21 cellular contexts compared by ENCODE assay signal in genomic region chr13:109758937-109759480, GRCh38. TPM values are rescaled to one million over a fixed set of nuclear protein-coding genes. Genes with fewer than 3 reads are reported as not detected.
A peak's percentile ranks its signal among the peaks of the same experiment; 100 is the strongest.
DNase-seq lines count a peak whose midpoint lies in the region; ATAC-seq and TF ChIP-seq lines count a peak whose summit lies in the region.
"Had no signal": no experiment of that assay in that cellular context is flagged by ENCODE, and none has a peak within 500 bp of the region (broad histone marks: within the 10 kb centered on the region; RNA-seq: fewer than 3 reads in every experiment).

No MANE protein-coding gene starts in this region.

- no TSS peak for BruUV-seq in A673 (replicated peaks; lab: Mats Ljungman, UMichigan)

- TF ChIP-seq CTCF in A673 (conservative IDR thresholded peaks at IDR 0.05; ENCODE audit: low read depth, low read length) = no peak
- no peak for TF ChIP-seq CTCF in endodermal cell (conservative IDR thresholded peaks at IDR 0.05)
- TF ChIP-seq CTCF in neutrophil (IDR thresholded peaks at IDR 0.05) = no peak
- TF ChIP-seq CTCF in ascending aorta (IDR thresholded peaks at IDR 0.05) = no peak

- POLR2A ChIA-PET in A673 (lab: Charles Lee; ENCODE audit: low non-redundant PET) = no interaction called here
- POLR2A ChIA-PET in activated CD4-positive, alpha-beta memory T cell treated with anti-CD3 and anti-CD28 coated beads, Interleukin-2, amount 10 ng/mL, durations not matched to agents 7 days and 5 days (lab: Charles Lee) = no interaction called here

- peaks cover 14% of the 10 kb centered on the region for H3K36me3 Mint-ChIP-seq in endodermal cell (ENCODE audit: low read depth)
- no peaks in the 10 kb centered on the region for H3K36me3 Mint-ChIP-seq in activated CD4-positive, alpha-beta memory T cell treated with anti-CD3 and anti-CD28 coated beads, Interleukin-2, amount 10 ng/mL, durations not matched to agents 7 days and 5 days (ENCODE audit: low read depth)

- H3K9ac ChIP-seq in endodermal cell (ENCODE audit: extremely low read depth, low read length, poor library complexity, severe bottlenecking) = no peak overlapping the region

- no peak for ATAC-seq in GM21619 (IDR thresholded peaks at IDR 0.05; ENCODE audit: unreplicated experiment)
- ATAC-seq: GM12878 had no signal

- H3K27me3 ChIP-seq in A673 (replicated peaks; ENCODE audit: insufficient read depth, low read depth, low read length, poor library complexity) (no peaks in the 10 kb centered on the region), endodermal cell (ENCODE audit: control insufficient read depth, insufficient read depth, low read length, poor library complexity, severe bottlenecking) (no peaks in the 10 kb centered on the region), neutrophil (no peaks in the 10 kb centered on the region), ascending aorta (no peaks in the 10 kb centered on the region)
- H3K27me3 ChIP-seq: BE2C had no signal

- CTCF ChIA-PET in A673 (lab: Charles Lee) = no interaction called here
- CTCF ChIA-PET in activated CD4-positive, alpha-beta memory T cell treated with anti-CD3 and anti-CD28 coated beads, Interleukin-2, amount 10 ng/mL, durations not matched to agents 7 days and 5 days (lab: Charles Lee) = interaction anchor here (0.6 kb wide), 1 partner anchor 1806 kb away, joined by 3 read pairs; no protein-coding TSS in a partner anchor

- H3K36me3 ChIP-seq in A673 (ENCODE audit: insufficient read depth, low read length, poor library complexity, severe bottlenecking) (peaks cover 84% of the 10 kb centered on the region), KOPT-K1 (ENCODE audit: insufficient read depth, low read length) (peaks cover 13% of the 10 kb centered on the region), endodermal cell (ENCODE audit: control insufficient read depth, insufficient read depth, low read length) (peaks cover 12% of the 10 kb centered on the region), neutrophil (peaks cover 43% of the 10 kb centered on the region), ascending aorta (peaks cover 32 to 78% of the 10 kb centered on the region in 2 donors)

- 93 to 97% methylated on average over 9 to 15 of the region's 15 CpGs for WGBS in endodermal cell (ENCODE audit: insufficient coverage in 1 of 2, insufficient read length in 1 of 2), 2 experiments

- intact Hi-C loops in A673 (cut with micrococcal nuclease; ENCODE audit: unreplicated experiment) (no loop called here), ascending aorta (cut with DNase I) (no loop called here)

- H3K4me3 ChIP-seq in A673 (ENCODE audit: low read depth, low read length, poor library complexity, severe bottlenecking) = no peak overlapping the region
- H3K4me3 ChIP-seq in endodermal cell (ENCODE audit: low read length) = no peak overlapping the region
- H3K4me3 ChIP-seq in neutrophil (ENCODE audit: low read depth in 1 of 2, low read length in 1 of 2) = no peak overlapping the region
- no peak overlapping the region for H3K4me3 ChIP-seq in ascending aorta
- H3K4me3 ChIP-seq: A549, GM12878 had no signal

- no peaks in the 10 kb centered on the region for H3K27me3 Mint-ChIP-seq in endodermal cell (ENCODE audit: insufficient read depth)
- no peaks in the 10 kb centered on the region for H3K27me3 Mint-ChIP-seq in activated CD4-positive, alpha-beta memory T cell treated with anti-CD3 and anti-CD28 coated beads, Interleukin-2, amount 10 ng/mL, durations not matched to agents 7 days and 5 days
- H3K27me3 Mint-ChIP-seq: CD4-positive, alpha-beta memory T cell; IgD-negative memory B cell had no signal

- DNase-seq in A673 (ENCODE audit: low spot score) = no peak
- no peak for DNase-seq in endodermal cell
- DNase-seq in ascending aorta (ENCODE audit: low spot score in 2 of 2) = no peak
- DNase-seq in NCI-H446 (lab: John Stamatoyannopoulos, UW) = no peak
- DNase-seq in activated CD4-positive, alpha-beta memory T cell treated with anti-CD3 and anti-CD28 coated beads, Interleukin-2, amount 10 ng/mL, durations not matched to agents 7 days and 5 days = no peak
- DNase-seq: BE2C, DND-41, Karpas-422, MV-4-11, NCI-H1105 treated with DMSO at 0.1 percent for 48 hours, NCI-H2029 treated with DMSO at 0.1 percent for 48 hours, NCI-H2171 treated with DMSO at 0.1 percent for 48 hours, OCI-M1, Right ventricle myocardium superior had no signal

- peaks cover 12% of the 10 kb centered on the region for H3K4me1 Mint-ChIP-seq in endodermal cell
- peaks cover 4% of the 10 kb centered on the region for H3K4me1 Mint-ChIP-seq in activated CD4-positive, alpha-beta memory T cell treated with anti-CD3 and anti-CD28 coated beads, Interleukin-2, amount 10 ng/mL, durations not matched to agents 7 days and 5 days

- no peak overlapping the region for H3K4me3 Mint-ChIP-seq in endodermal cell
- no peak overlapping the region for H3K4me3 Mint-ChIP-seq in activated CD4-positive, alpha-beta memory T cell treated with anti-CD3 and anti-CD28 coated beads, Interleukin-2, amount 10 ng/mL, durations not matched to agents 7 days and 5 days
- H3K4me3 Mint-ChIP-seq: IgD-negative memory B cell had no signal

- H3K4me1 ChIP-seq in A673 (ENCODE audit: insufficient read depth, low read length, poor library complexity, severe bottlenecking) = peaks cover 59% of the 10 kb centered on the region
- H3K4me1 ChIP-seq in endodermal cell (ENCODE audit: control insufficient read depth, insufficient read depth, low read length) = no peaks in the 10 kb centered on the region
- H3K4me1 ChIP-seq in neutrophil (ENCODE audit: control insufficient read depth in 1 of 2, insufficient read depth in 1 of 2, low read depth in 1 of 2, low read length in 1 of 2) = peaks cover 7 to 15% of the 10 kb centered on the region in 2 experiments
- no peaks in the 10 kb centered on the region for H3K4me1 ChIP-seq in ascending aorta

- H3K27ac Mint-ChIP-seq in endodermal cell = peak overlapping the region; percentile 33
- no peak overlapping the region for H3K27ac Mint-ChIP-seq in activated CD4-positive, alpha-beta memory T cell treated with anti-CD3 and anti-CD28 coated beads, Interleukin-2, amount 10 ng/mL, durations not matched to agents 7 days and 5 days

- H3K9me3 ChIP-seq in A673 (ENCODE audit: low read depth, low read length, poor library complexity, severe bottlenecking) (no peaks in the 10 kb centered on the region), KOPT-K1 (ENCODE audit: insufficient read depth, low read length, poor library complexity, severe bottlenecking) (no peaks in the 10 kb centered on the region), endodermal cell (ENCODE audit: control insufficient read depth, low read length) (no peaks in the 10 kb centered on the region), neutrophil (no peaks in the 10 kb centered on the region), ascending aorta (peaks cover 0 to 45% of the 10 kb centered on the region in 2 donors)
- H3K9me3 ChIP-seq: A549, BE2C had no signal

- no peaks in the 10 kb centered on the region for H3K9me3 Mint-ChIP-seq in endodermal cell
- H3K9me3 Mint-ChIP-seq in activated CD4-positive, alpha-beta memory T cell treated with anti-CD3 and anti-CD28 coated beads, Interleukin-2, amount 10 ng/mL, durations not matched to agents 7 days and 5 days = no peaks in the 10 kb centered on the region
- H3K9me3 Mint-ChIP-seq: IgD-negative memory B cell had no signal

- peak overlapping the region; percentile 44 for H3K27ac ChIP-seq in A673 (ENCODE audit: low read depth, low read length, poor library complexity, severe bottlenecking)
- H3K27ac ChIP-seq in KOPT-K1 (ENCODE audit: low read depth, low read length, poor library complexity, severe bottlenecking) = peak overlapping the region; percentile 34
- H3K27ac ChIP-seq in endodermal cell (ENCODE audit: low read depth, low read length) = no peak overlapping the region
- peak overlapping the region; percentile 40 for H3K27ac ChIP-seq in neutrophil
- no peak overlapping the region for H3K27ac ChIP-seq in ascending aorta
- H3K27ac ChIP-seq: A549 had no signal

RNA-seq across cellular contexts. Expression of gene IRS2, which starts 27.4 kb away (rescaled TPM):
- 135 TPM in 2 replicates for total RNA-seq in A673 (2021)
- 10 to 100 TPM; 16.9 to 23.7 TPM for total RNA-seq in endodermal cell
- 9.5 TPM for polyA plus RNA-seq in endodermal cell (2013, experiment 1 of 2)
- 9.9 TPM for polyA plus RNA-seq in endodermal cell (2013, experiment 2 of 2)
- total RNA-seq in ascending aorta = 42.4 TPM
- total RNA-seq in activated CD4-positive, alpha-beta memory T cell treated with anti-CD3 and anti-CD28 coated beads, Interleukin-2, amount 10 ng/mL, durations not matched to agents 7 days and 5 days = 1 to 10 TPM; 7.9 to 8.1 TPM

Comparison
In these comparisons a context has a peak if more than half of its experiments do, and no peak if none do; other contexts are left out.
1. H3K27ac ChIP-seq: peak in A673 (single experiment), KOPT-K1 (single experiment) and neutrophil (single experiment); none in endodermal cell (single experiment) and ascending aorta (0 of 2).